In genomic region chr6:12112540-12113189, GRCh38 we compare ENCODE assay signal across 1 cellular context.
TF ChIP-seq lines count a peak whose summit lies in the region.

No MANE protein-coding gene starts in this region.

TF ChIP-seq in IMR-90, 13 proteins besides CTCF, POLR2A, EP300 and RAD21 (continued from another document):
- TF ChIP-seq RFX5 (IDR thresholded peaks at IDR 0.05; ENCODE audit: low read depth, low read length) = no peak
- TF ChIP-seq MAZ (IDR thresholded peaks at IDR 0.05; ENCODE audit: borderline replicate concordance, low read depth, low read length) = no peak
- TF ChIP-seq BHLHE40 (IDR thresholded peaks at IDR 0.05; ENCODE audit: low read depth, low read length) = no peak
- no peak for TF ChIP-seq USF2 (IDR thresholded peaks at IDR 0.05; ENCODE audit: low read depth, low read length)
- no peak for TF ChIP-seq CHD1 (IDR thresholded peaks at IDR 0.05; ENCODE audit: low read depth, low read length)
- TF ChIP-seq, protein P1, sequence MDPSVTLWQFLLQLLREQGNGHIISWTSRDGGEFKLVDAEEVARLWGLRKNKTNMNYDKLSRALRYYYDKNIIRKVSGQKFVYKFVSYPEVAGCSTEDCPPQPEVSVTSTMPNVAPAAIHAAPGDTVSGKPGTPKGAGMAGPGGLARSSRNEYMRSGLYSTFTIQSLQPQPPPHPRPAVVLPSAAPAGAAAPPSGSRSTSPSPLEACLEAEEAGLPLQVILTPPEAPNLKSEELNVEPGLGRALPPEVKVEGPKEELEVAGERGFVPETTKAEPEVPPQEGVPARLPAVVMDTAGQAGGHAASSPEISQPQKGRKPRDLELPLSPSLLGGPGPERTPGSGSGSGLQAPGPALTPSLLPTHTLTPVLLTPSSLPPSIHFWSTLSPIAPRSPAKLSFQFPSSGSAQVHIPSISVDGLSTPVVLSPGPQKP (IDR thresholded peaks at IDR 0.05; ENCODE audit: borderline replicate concordance, low read depth, low read length) = no peak
- no peak for TF ChIP-seq CEBPB (IDR thresholded peaks at IDR 0.05; ENCODE audit: low read depth, low read length)
- no peak for TF ChIP-seq MXI1 (IDR thresholded peaks at IDR 0.05; ENCODE audit: borderline replicate concordance, low read depth, low read length)
- no peak for TF ChIP-seq RCOR1 (IDR thresholded peaks at IDR 0.05; ENCODE audit: insufficient replicate concordance, low read length)
- TF ChIP-seq FOS (IDR thresholded peaks at IDR 0.05; ENCODE audit: low read depth, low read length) = no peak
- no peak for TF ChIP-seq SMC3 (IDR thresholded peaks at IDR 0.05; ENCODE audit: low read depth, low read length)
